ENCODE assay signal across 13 cellular contexts in genomic region chr22:46113910-46114517, GRCh38. TPM values are rescaled to one million over a fixed set of nuclear protein-coding genes. Genes with fewer than 3 reads are reported as not detected.
DNase-seq lines count a peak whose midpoint lies in the region; ATAC-seq and TF ChIP-seq lines count a peak whose summit lies in the region.
"Had no signal": no experiment of that assay in that cellular context is flagged by ENCODE, and none has a peak within 500 bp of the region (broad histone marks: within the 10 kb centered on the region; RNA-seq: fewer than 3 reads in every experiment).

No MANE protein-coding gene starts in this region.

- intact Hi-C loops in testis (cut with DNase I; ENCODE audit: low total_unique reads) = no loop called here

- 0 out of 2 replicates have a peak overlapping the region, but pooled peaks have one; percentile 16 for H3K27ac ChIP-seq in HEK293 (ENCODE audit: extremely low read depth, low read depth, low read length)
- H3K27ac ChIP-seq in coronary artery = peak overlapping the region; percentile 55 to 85
- peak overlapping the region; percentile 70 to 83 for H3K27ac ChIP-seq in testis
- H3K27ac ChIP-seq in smooth muscle cell (ENCODE audit: low read depth) = no peak overlapping the region

- H3K79me2 ChIP-seq in smooth muscle cell (ENCODE audit: low read depth) = no peaks in the 10 kb centered on the region

- H3K36me3 ChIP-seq in HEK293 (ENCODE audit: control insufficient read depth in 2 of 2, insufficient read depth in 1 of 2, low read length in 2 of 2) (peaks cover 0 to 13% of the 10 kb centered on the region in 2 experiments; a peak in 1 of 3 replicates), testis (ENCODE audit: low read depth, missing control alignments) (no peaks in the 10 kb centered on the region), smooth muscle cell (ENCODE audit: low read depth) (no peaks in the 10 kb centered on the region)

- H3K4me3 ChIP-seq in HEK293 (ENCODE audit: low read depth, low read length) (no peak overlapping the region), coronary artery (no peak overlapping the region), testis (no peak overlapping the region), smooth muscle cell (no peak overlapping the region)
- H3K4me3 ChIP-seq: right lobe of liver had no signal

- TF ChIP-seq CTCF in HEK293 (tag by site-specific recombination; IDR thresholded peaks at IDR 0.05) (no peak), coronary artery (IDR thresholded peaks at IDR 0.05) (no peak), testis (IDR thresholded peaks at IDR 0.05) (no peak), smooth muscle cell (IDR thresholded peaks at IDR 0.05; ENCODE audit: borderline replicate concordance, insufficient read depth, poor library complexity, severe bottlenecking) (no peak)

- no peak for ATAC-seq in GM19324 (IDR thresholded peaks at IDR 0.05; ENCODE audit: low FRiP score, unreplicated experiment)

- POLR2A ChIA-PET in HEK293 (lab: Yijun Ruan, JAX) = interaction anchor here (1.0 to 1.1 kb wide), 2 partner anchors 101 to 108 kb away, joined by 3 to 5 read pairs; no protein-coding TSS in a partner anchor

- no peak overlapping the region for H3K4me2 ChIP-seq in smooth muscle cell

- no peaks in the 10 kb centered on the region for H3K9me3 ChIP-seq in HEK293 (ENCODE audit: control insufficient read depth, insufficient read depth, low read depth, low read length)
- H3K9me3 ChIP-seq in testis = no peaks in the 10 kb centered on the region
- H3K9me3 ChIP-seq in smooth muscle cell (replicated peaks; ENCODE audit: low read depth) = no peaks in the 10 kb centered on the region
- H3K9me3 ChIP-seq: right lobe of liver had no signal

- 51 to 74% methylated on average over 9 to 20 of the region's 21 CpGs for WGBS in testis, 2 donors
- 90% methylated on average over 20 of the region's 21 CpGs for WGBS in smooth muscle cell (ENCODE audit: low lambda C conversion rate)

- H3F3A ChIP-seq in smooth muscle cell (ENCODE audit: low read depth) = no peaks in the 10 kb centered on the region

- DNase-seq in coronary artery (ENCODE audit: low spot score) = no peak
- peak; percentile 13 for DNase-seq in myocyte (ENCODE audit: low read depth)
- peak; percentile 71 for DNase-seq in testis
- no peak for DNase-seq in activated CD4-positive, alpha-beta T cell treated with anti-CD3 and anti-CD28 coated beads, Interleukin-2, amount 50 U/mL, for 1 hour
- DNase-seq in smooth muscle cell (lab: John Stamatoyannopoulos, UW; ENCODE audit: unreplicated experiment) = no peak
- DNase-seq in pons (ENCODE audit: low spot score) = no peak
- DNase-seq: activated CD4-positive, alpha-beta memory T cell treated with anti-CD3 and anti-CD28 coated beads for 36 hours; activated effector memory CD4-positive, alpha-beta T cell treated with anti-CD3 and anti-CD28 coated beads, Interleukin-2, amount 50 U/mL, for 16 hours; CD4-positive, CD25-positive, alpha-beta regulatory T cell; GDM1; right lobe of liver had no signal

- CTCF ChIA-PET in HEK293 (lab: Yijun Ruan, JAX) = interaction anchor here (1.2 to 10.8 kb wide), 3 partner anchors 101 to 115 kb away, joined by 3 to 251 read pairs (median 173); no protein-coding TSS in a partner anchor

- TF ChIP-seq POLR2A in testis (IDR thresholded peaks at IDR 0.05) = no peak

- H3K27me3 ChIP-seq in testis = no peaks in the 10 kb centered on the region
- H3K27me3 ChIP-seq in smooth muscle cell (ENCODE audit: low read depth) = no peaks in the 10 kb centered on the region
- H3K27me3 ChIP-seq: right lobe of liver had no signal

- no peak overlapping the region for H3K9ac ChIP-seq in smooth muscle cell (ENCODE audit: low read depth)

- no peaks in the 10 kb centered on the region for H4K20me1 ChIP-seq in smooth muscle cell (ENCODE audit: low read depth)

- H2AFZ ChIP-seq in smooth muscle cell (ENCODE audit: low read depth) = no peak overlapping the region

- H3K4me1 ChIP-seq in HEK293 (ENCODE audit: control insufficient read depth, insufficient read depth, low read length) (no peaks in the 10 kb centered on the region), testis (peaks cover 81% of the 10 kb centered on the region), smooth muscle cell (ENCODE audit: low read depth) (peaks cover 4% of the 10 kb centered on the region)

TF ChIP-seq in HEK293, 187 proteins besides CTCF, POLR2A, EP300 and RAD21 (continues in another document):
- TF ChIP-seq ZNF266 (tag by site-specific recombination; IDR thresholded peaks at IDR 0.05; ENCODE audit: low read depth) = no peak
- TF ChIP-seq ZNF350 (tag by site-specific recombination; IDR thresholded peaks at IDR 0.05) = no peak
- peak; percentile 41; the same call in 1 of the 2 replicates for TF ChIP-seq ZBTB48 (tag by site-specific recombination; IDR thresholded peaks at IDR 0.05)
- 0 out of 2 replicates have a peak, but pooled peaks have one; percentile 12 for TF ChIP-seq SP2 (tag by site-specific recombination; IDR thresholded peaks at IDR 0.05)
- no peak for TF ChIP-seq HIC1 (tag by site-specific recombination; IDR thresholded peaks at IDR 0.05)
- no peak for TF ChIP-seq ZBTB7A (tag by site-specific recombination; IDR thresholded peaks at IDR 0.05; ENCODE audit: low read depth)
- TF ChIP-seq ZFP69B (tag by site-specific recombination; IDR thresholded peaks at IDR 0.05) = no peak
- no peak for TF ChIP-seq ZNF221 (tag by site-specific recombination; IDR thresholded peaks at IDR 0.05; ENCODE audit: borderline replicate concordance)
- TF ChIP-seq ZBTB6 (tag by site-specific recombination; IDR thresholded peaks at IDR 0.05) = peak; percentile 87
- TF ChIP-seq PRDM4 (tag by site-specific recombination; IDR thresholded peaks at IDR 0.05) = peak; percentile 100
- no peak for TF ChIP-seq ZNF677 (tag by site-specific recombination; IDR thresholded peaks at IDR 0.05)
- TF ChIP-seq SP7 (tag by site-specific recombination; IDR thresholded peaks at IDR 0.05) = no peak
- TF ChIP-seq ZNF121 (tag by site-specific recombination; IDR thresholded peaks at IDR 0.05) = peak; percentile 66
- TF ChIP-seq ZNF239 (tag by site-specific recombination; IDR thresholded peaks at IDR 0.05) = no peak
- no peak for TF ChIP-seq YY2 (tag by site-specific recombination; IDR thresholded peaks at IDR 0.05)
- no peak for TF ChIP-seq ZNF76 (tag by site-specific recombination; IDR thresholded peaks at IDR 0.05; ENCODE audit: borderline replicate concordance, low read depth)
- no peak for TF ChIP-seq ZNF223 (tag by site-specific recombination; IDR thresholded peaks at IDR 0.05)
- TF ChIP-seq ZIC2 (tag by site-specific recombination; IDR thresholded peaks at IDR 0.05) = no peak
- no peak for TF ChIP-seq ZNF112 (tag by site-specific recombination; IDR thresholded peaks at IDR 0.05)

RNA-seq across cellular contexts. Expression of gene PPARA, which starts 36.3 kb away (rescaled TPM):
- total RNA-seq in myocyte (17.5 and 26.3 TPM in 2 replicates), testis (10 to 100 TPM; 18.1 to 19.9 TPM), smooth muscle cell (13.7 and 18.0 TPM in 2 replicates)
- 7.7 TPM for polyA plus RNA-seq in myocyte (2012)
- polyA plus RNA-seq in testis (ENCODE audit: insufficient read depth, low read depth, low replicate concordance) (4.8 TPM), smooth muscle cell (8.8 and 9.2 TPM in 2 replicates)

Comparison
In these comparisons a context has a peak if more than half of its experiments do, and no peak if none do; other contexts are left out.
1. DNase-seq: peak in myocyte (single experiment) and testis (single experiment); none in coronary artery (single experiment), activated CD4-positive, alpha-beta T cell treated with anti-CD3 and anti-CD28 coated beads, Interleukin-2, amount 50 U/mL, for 1 hour (single experiment), smooth muscle cell (single experiment) and pons (single experiment).